8 cellular contexts compared by ENCODE assay signal in the genomic region with DNA sequence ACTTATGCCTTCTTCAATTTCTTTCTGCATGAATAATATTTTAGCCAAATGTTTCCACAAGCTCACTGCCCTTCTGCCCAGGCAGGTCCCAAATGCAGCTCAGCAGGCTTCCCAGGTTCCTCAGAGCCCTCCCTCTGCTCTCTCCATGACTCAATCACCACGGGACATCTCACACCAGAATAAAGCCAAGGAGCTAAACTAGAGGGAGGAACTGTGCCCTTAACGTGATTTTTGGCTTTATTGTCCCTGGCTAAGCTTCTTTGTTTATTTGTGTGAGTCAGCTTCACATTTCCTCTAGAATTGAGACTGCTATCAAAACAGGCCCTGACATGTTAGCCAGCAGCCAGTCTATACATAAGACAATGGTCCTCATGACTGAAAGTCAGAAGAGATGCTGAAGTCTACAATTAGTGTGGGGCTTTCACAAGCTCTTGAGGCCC.
A peak's percentile ranks its signal among the peaks of the same experiment; 100 is the strongest.
DNase-seq lines count a peak whose midpoint lies in the region; ATAC-seq, FAIRE-seq and TF ChIP-seq lines count a peak whose summit lies in the region.

No MANE protein-coding gene starts in this region.

- CTCF ChIA-PET in activated CD4-positive, alpha-beta T cell treated with anti-CD3 and anti-CD28 coated beads for 36 hours (lab: Charles Lee), result no interaction called here

- DNase-seq in non-pigmented ciliary epithelial cell (ENCODE audit: low read depth) (peak; percentile 55), GM19239 (ENCODE audit: insufficient read length, low spot score) (no peak), heart right ventricle (no peak), epidermal melanocyte (ENCODE audit: insufficient read length, low spot score) (no peak)
- DNase-seq in activated CD4-positive, alpha-beta T cell treated with anti-CD3 and anti-CD28 coated beads for 36 hours, result no peak

- no peaks in the 10 kb centered on the region for H3K36me3 ChIP-seq in heart right ventricle

- 36 to 44% methylated on average over 2 of the region's 2 CpGs for WGBS in heart right ventricle, 2 donors

- POLR2A ChIA-PET in activated CD4-positive, alpha-beta T cell treated with anti-CD3 and anti-CD28 coated beads for 36 hours (lab: Charles Lee), result no interaction called here

- FAIRE-seq in GM19239 (lab: Jason Lieb, UNC), result no peak

- H3K9me3 ChIP-seq in heart right ventricle, result peaks cover 0 to 9% (median 0%) of the 10 kb centered on the region in 11 donors

- ATAC-seq in GM18499 (IDR thresholded peaks at IDR 0.05; ENCODE audit: insufficient read depth, unreplicated experiment) (peak; percentile 48), HG03066 (IDR thresholded peaks at IDR 0.05; ENCODE audit: low read depth, unreplicated experiment) (peak; percentile 43), heart right ventricle (no peak)
- peak; percentile 16 for ATAC-seq in activated T-helper 17 cell treated with anti-CD3 and anti-CD28 coated beads, Interleukin-2, amount 50 U/mL, for 72 hours (replicated peaks)
- no peak for ATAC-seq in activated CD4-positive, alpha-beta T cell treated with anti-CD3 and anti-CD28 coated beads for 36 hours

- H3K27me3 ChIP-seq in heart right ventricle, result peaks cover 0 to 4% (median 0%) of the 10 kb centered on the region in 7 donors

- H3K27me3 Mint-ChIP-seq in activated T-helper 17 cell treated with anti-CD3 and anti-CD28 coated beads, Interleukin-2, amount 50 U/mL, for 72 hours, result peaks cover 15% of the 10 kb centered on the region
- peaks cover 2% of the 10 kb centered on the region for H3K27me3 Mint-ChIP-seq in activated CD4-positive, alpha-beta T cell treated with anti-CD3 and anti-CD28 coated beads for 36 hours

- no peaks in the 10 kb centered on the region for H3K36me3 Mint-ChIP-seq in activated T-helper 17 cell treated with anti-CD3 and anti-CD28 coated beads, Interleukin-2, amount 50 U/mL, for 72 hours (ENCODE audit: low read depth)
- H3K36me3 Mint-ChIP-seq in activated CD4-positive, alpha-beta T cell treated with anti-CD3 and anti-CD28 coated beads for 36 hours (ENCODE audit: low read depth), result no peaks in the 10 kb centered on the region

- no peaks in the 10 kb centered on the region for H3K9me3 Mint-ChIP-seq in activated T-helper 17 cell treated with anti-CD3 and anti-CD28 coated beads, Interleukin-2, amount 50 U/mL, for 72 hours
- no peaks in the 10 kb centered on the region for H3K9me3 Mint-ChIP-seq in activated CD4-positive, alpha-beta T cell treated with anti-CD3 and anti-CD28 coated beads for 36 hours (ENCODE audit: low read depth)

- TF ChIP-seq CTCF in heart right ventricle (IDR thresholded peaks at IDR 0.05), result no peak

- intact Hi-C loops in activated CD4-positive, alpha-beta T cell treated with anti-CD3 and anti-CD28 coated beads for 36 hours (cut with DNase I, micrococcal nuclease), result no loop called here
- intact Hi-C loops in heart right ventricle (cut with DNase I), result no loop called here

- no peak overlapping the region for H3K4me3 ChIP-seq in heart right ventricle

- no peaks in the 10 kb centered on the region for H3K4me1 ChIP-seq in heart right ventricle

- H3K27ac ChIP-seq in heart right ventricle, result no peak overlapping the region

- H3K4me1 Mint-ChIP-seq in activated T-helper 17 cell treated with anti-CD3 and anti-CD28 coated beads, Interleukin-2, amount 50 U/mL, for 72 hours, result no peaks in the 10 kb centered on the region
- no peaks in the 10 kb centered on the region for H3K4me1 Mint-ChIP-seq in activated CD4-positive, alpha-beta T cell treated with anti-CD3 and anti-CD28 coated beads for 36 hours

- H3K27ac Mint-ChIP-seq in activated T-helper 17 cell treated with anti-CD3 and anti-CD28 coated beads, Interleukin-2, amount 50 U/mL, for 72 hours, result no peak overlapping the region
- H3K27ac Mint-ChIP-seq in activated CD4-positive, alpha-beta T cell treated with anti-CD3 and anti-CD28 coated beads for 36 hours, result no peak overlapping the region

- no peak overlapping the region for H3K4me3 Mint-ChIP-seq in activated T-helper 17 cell treated with anti-CD3 and anti-CD28 coated beads, Interleukin-2, amount 50 U/mL, for 72 hours
- H3K4me3 Mint-ChIP-seq in activated CD4-positive, alpha-beta T cell treated with anti-CD3 and anti-CD28 coated beads for 36 hours, result no peak overlapping the region

Comparison
In these comparisons a context has a peak if more than half of its experiments do, and no peak if none do; other contexts are left out.
1. ATAC-seq: peak in GM18499 (single experiment), HG03066 (single experiment) and activated T-helper 17 cell treated with anti-CD3 and anti-CD28 coated beads, Interleukin-2, amount 50 U/mL, for 72 hours (single experiment); none in activated CD4-positive, alpha-beta T cell treated with anti-CD3 and anti-CD28 coated beads for 36 hours (single experiment) and heart right ventricle (0 of 8).